1 cellular context compared by ENCODE assay signal in the genomic region with DNA sequence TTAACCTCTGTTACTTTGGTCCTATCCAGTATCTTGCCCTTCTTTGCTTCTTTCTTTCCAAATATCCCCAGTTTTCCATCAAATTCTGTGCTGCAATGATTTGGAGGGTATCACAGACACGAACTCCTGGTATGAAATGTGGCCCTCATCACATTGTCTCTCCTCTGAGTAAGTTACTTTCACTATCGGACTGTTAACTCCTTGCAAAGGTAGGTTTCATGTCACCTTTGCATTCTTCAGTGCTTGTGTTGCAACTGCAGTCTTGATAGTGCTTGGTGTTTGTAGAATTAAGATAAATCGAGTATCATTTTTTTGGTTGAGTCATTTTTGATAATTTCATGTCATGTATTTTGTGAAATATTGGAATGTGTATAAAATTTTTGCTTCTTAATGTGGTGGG.
TF ChIP-seq lines count a peak whose summit lies in the region.

No MANE protein-coding gene starts in this region.

TF ChIP-seq in GM23338, 12 proteins besides CTCF, POLR2A, EP300 and RAD21 (continued from another document):
- TF ChIP-seq, protein P1, sequence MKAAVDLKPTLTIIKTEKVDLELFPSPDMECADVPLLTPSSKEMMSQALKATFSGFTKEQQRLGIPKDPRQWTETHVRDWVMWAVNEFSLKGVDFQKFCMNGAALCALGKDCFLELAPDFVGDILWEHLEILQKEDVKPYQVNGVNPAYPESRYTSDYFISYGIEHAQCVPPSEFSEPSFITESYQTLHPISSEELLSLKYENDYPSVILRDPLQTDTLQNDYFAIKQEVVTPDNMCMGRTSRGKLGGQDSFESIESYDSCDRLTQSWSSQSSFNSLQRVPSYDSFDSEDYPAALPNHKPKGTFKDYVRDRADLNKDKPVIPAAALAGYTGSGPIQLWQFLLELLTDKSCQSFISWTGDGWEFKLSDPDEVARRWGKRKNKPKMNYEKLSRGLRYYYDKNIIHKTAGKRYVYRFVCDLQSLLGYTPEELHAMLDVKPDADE (IDR thresholded peaks at IDR 0.05) = no peak
